27 cellular contexts compared by ENCODE assay signal in genomic region chr11:113675565-113675964, GRCh38. TPM values are rescaled to one million over a fixed set of nuclear protein-coding genes. Genes with fewer than 3 reads are reported as not detected.
DNase-seq lines count a peak whose midpoint lies in the region; ATAC-seq, FAIRE-seq and TF ChIP-seq lines count a peak whose summit lies in the region.
"Had no signal": no experiment of that assay in that cellular context is flagged by ENCODE, and none has a peak within 500 bp of the region (broad histone marks: within the 10 kb centered on the region; RNA-seq: fewer than 3 reads in every experiment).

No MANE protein-coding gene starts in this region.

- ATAC-seq in activated CD8-positive, alpha-beta memory T cell treated with anti-CD3 and anti-CD28 coated beads, Interleukin-2, amount 10 ng/mL, durations not matched to agents 7 days and 5 days = no peak
- peak; percentile 23 for ATAC-seq in GM12878
- ATAC-seq in thoracic aorta (ENCODE audit: insufficient number of reproducible peaks, low FRiP score, low read depth) = peak; percentile 58
- ATAC-seq: activated CD8-positive, alpha-beta T cell treated with anti-CD3 and anti-CD28 coated beads, Interleukin-2, amount 10 ng/mL, durations not matched to agents 7 days and 5 days; left ventricle myocardium superior had no signal

- TF ChIP-seq EP300 in GM12878 (IDR thresholded peaks at IDR 0.05; ENCODE audit: borderline replicate concordance in 1 of 2, control insufficient read depth in 1 of 2, low read depth in 2 of 2, low read length in 2 of 2) = no peak

- 10% methylated on average over 5 of the region's 5 CpGs for WGBS in GM12878 (ENCODE audit: insufficient coverage, insufficient replicate concordance, low lambda C conversion rate, missing lambda C conversion rate)

- TF ChIP-seq CTCF in GM12878 (IDR thresholded peaks at IDR 0.05 in 2 of 3, conservative IDR thresholded peaks at IDR 0.05 in 1 of 3; ENCODE audit: control insufficient read depth in 2 of 3, extremely low read depth in 1 of 3, insufficient read depth in 1 of 3, low read depth in 3 of 3, low read length in 3 of 3) (no peak), thoracic aorta (IDR thresholded peaks at IDR 0.05) (no peak), uterus (IDR thresholded peaks at IDR 0.05) (no peak)

- H3K79me2 ChIP-seq in GM12878 (ENCODE audit: control insufficient read depth, insufficient read depth, low read length) = no peaks in the 10 kb centered on the region

- in situ Hi-C loops in GM12878 (cut with MboI) = no loop called here

- H3K27me3 ChIP-seq in GM12878 (replicated peaks in 1 of 2; ENCODE audit: control insufficient read depth in 2 of 2, insufficient read depth in 2 of 2, low read length in 1 of 2) (no peaks in the 10 kb centered on the region), thoracic aorta (replicated peaks; ENCODE audit: insufficient read depth) (no peaks in the 10 kb centered on the region), uterus (no peaks in the 10 kb centered on the region)
- H3K27me3 ChIP-seq: esophagus muscularis mucosa, vagina had no signal

- RAD21 ChIA-PET in GM12878 (lab: Charles Lee; ENCODE audit: unreplicated experiment) = no interaction called here

- H3K4me2 ChIP-seq in GM12878 (ENCODE audit: control insufficient read depth, insufficient read depth) = no peak overlapping the region

- CTCF ChIA-PET in activated CD8-positive, alpha-beta memory T cell treated with anti-CD3 and anti-CD28 coated beads, Interleukin-2, amount 10 ng/mL, durations not matched to agents 7 days and 5 days (lab: Charles Lee) = interaction anchor here (0.6 to 1.6 kb wide), 5 partner anchors 20 to 1395 kb away, joined by 3 to 5 read pairs (median 5); no protein-coding TSS in a partner anchor
- CTCF ChIA-PET in GM12878 (lab: Yijun Ruan, JAX) = no interaction called here

- H3K9me3 Mint-ChIP-seq in activated CD8-positive, alpha-beta memory T cell treated with anti-CD3 and anti-CD28 coated beads, Interleukin-2, amount 10 ng/mL, durations not matched to agents 7 days and 5 days (ENCODE audit: low read depth) = no peaks in the 10 kb centered on the region
- H3K9me3 Mint-ChIP-seq: activated naive CD4-positive, alpha-beta T cell treated with anti-CD3 and anti-CD28 coated beads for 36 hours; activated T-cell treated with anti-CD3 and anti-CD28 coated beads, Interleukin-2, amount 50 U/mL, for 4 hours; immature natural killer cell had no signal

- H3K9ac ChIP-seq in GM12878 (ENCODE audit: control insufficient read depth, insufficient read depth, low read length) = no peak overlapping the region

- TF ChIP-seq POLR2A in GM12878 (IDR thresholded peaks at IDR 0.05; ENCODE audit: low read depth, low read length) (no peak), uterus (IDR thresholded peaks at IDR 0.05) (no peak)

- TF ChIP-seq RAD21 in GM12878 (IDR thresholded peaks at IDR 0.05; ENCODE audit: insufficient read depth, low read depth, low read length) = no peak

- no peaks in the 10 kb centered on the region for H4K20me1 ChIP-seq in GM12878 (ENCODE audit: control insufficient read depth, insufficient read depth)

- peaks cover 39% of the 10 kb centered on the region for H3K4me1 Mint-ChIP-seq in activated CD8-positive, alpha-beta memory T cell treated with anti-CD3 and anti-CD28 coated beads, Interleukin-2, amount 10 ng/mL, durations not matched to agents 7 days and 5 days
- H3K4me1 Mint-ChIP-seq: B cell had no signal

- H2AFZ ChIP-seq in GM12878 (ENCODE audit: control insufficient read depth, low read depth, low read length) = no peak overlapping the region

- no peak overlapping the region for H3K4me3 ChIP-seq in GM12878
- peak overlapping the region; percentile 32 for H3K4me3 ChIP-seq in thoracic aorta
- H3K4me3 ChIP-seq in uterus = no peak overlapping the region
- H3K4me3 ChIP-seq: esophagus muscularis mucosa, heart right ventricle, vagina had no signal

- DNase-seq in activated CD8-positive, alpha-beta memory T cell treated with anti-CD3 and anti-CD28 coated beads, Interleukin-2, amount 10 ng/mL, durations not matched to agents 7 days and 5 days = no peak
- no peak for DNase-seq in activated CD8-positive, alpha-beta memory T cell treated with anti-CD3 and anti-CD28 coated beads, Interleukin-2, amount 50 U/mL, for 48 hours
- no peak for DNase-seq in GM12878 (ENCODE audit: low read depth, low spot score)
- peak; percentile 73 for DNase-seq in myocyte (ENCODE audit: low read depth)
- DNase-seq in thoracic aorta (ENCODE audit: low spot score) = no peak
- DNase-seq in GM03348 (ENCODE audit: low spot score) = no peak
- no peak for DNase-seq in NCI-H82 treated with DMSO at 0.1 percent for 48 hours (lab: John Stamatoyannopoulos, UW; ENCODE audit: unreplicated experiment)
- no peak for DNase-seq in uterus
- DNase-seq: 8988T; activated naive CD4-positive, alpha-beta T cell treated with anti-CD3 and anti-CD28 coated beads for 36 hours; activated T-cell treated with anti-CD3 and anti-CD28 coated beads, Interleukin-2, amount 50 U/mL, for 4 hours; amygdala; Caco-2; effector CD4-positive, alpha-beta T cell; heart right ventricle; KBM-7; left ventricle myocardium superior; NCI-H187; NCI-H446; nucleus accumbens; RPMI8226 had no signal

- no peak for FAIRE-seq in GM12878 (lab: Jason Lieb, UNC)

- H3K27me3 Mint-ChIP-seq in activated CD8-positive, alpha-beta memory T cell treated with anti-CD3 and anti-CD28 coated beads, Interleukin-2, amount 10 ng/mL, durations not matched to agents 7 days and 5 days = peaks cover 5% of the 10 kb centered on the region

- SMC1A ChIA-PET in GM12878 (lab: Charles Lee; ENCODE audit: uncharacterized antibody, unreplicated experiment) = no interaction called here

- H3K9me3 ChIP-seq in GM12878 (replicated peaks; ENCODE audit: control insufficient read depth, insufficient read depth, low read length) (no peaks in the 10 kb centered on the region), thoracic aorta (no peaks in the 10 kb centered on the region), uterus (no peaks in the 10 kb centered on the region)
- H3K9me3 ChIP-seq: Caco-2, esophagus muscularis mucosa, heart right ventricle, vagina had no signal

- intact Hi-C loops in GM12878 (cut with micrococcal nuclease; ENCODE audit: unreplicated experiment) (no loop called here), uterus (cut with DNase I; ENCODE audit: low total_unique reads) (no loop called here)

- POLR2A ChIA-PET in GM12878 (lab: Charles Lee) = no interaction called here

- no peaks in the 10 kb centered on the region for H3K36me3 ChIP-seq in GM12878 (ENCODE audit: control insufficient read depth in 2 of 2, insufficient read depth in 2 of 2, low read length in 1 of 2)
- H3K36me3 ChIP-seq in thoracic aorta = no peaks in the 10 kb centered on the region
- H3K36me3 ChIP-seq in uterus = no peaks in the 10 kb centered on the region
- H3K36me3 ChIP-seq: esophagus muscularis mucosa, heart right ventricle, vagina had no signal

- peak overlapping the region; percentile 64 for H3K27ac Mint-ChIP-seq in activated CD8-positive, alpha-beta memory T cell treated with anti-CD3 and anti-CD28 coated beads, Interleukin-2, amount 10 ng/mL, durations not matched to agents 7 days and 5 days
- H3K27ac Mint-ChIP-seq: activated CD8-positive, alpha-beta T cell treated with anti-CD3 and anti-CD28 coated beads, Interleukin-2, amount 10 ng/mL, durations not matched to agents 7 days and 5 days; activated naive CD4-positive, alpha-beta T cell treated with anti-CD3 and anti-CD28 coated beads for 36 hours; B cell had no signal

- H3K4me1 ChIP-seq in GM12878 (ENCODE audit: control insufficient read depth, insufficient read depth, low read length) = no peaks in the 10 kb centered on the region
- peaks cover 20 to 40% of the 10 kb centered on the region in 2 donors for H3K4me1 ChIP-seq in thoracic aorta (ENCODE audit: control insufficient read depth in 1 of 2, low read depth in 2 of 2)
- peaks cover 0 to 6% of the 10 kb centered on the region in 2 donors for H3K4me1 ChIP-seq in uterus
- H3K4me1 ChIP-seq: esophagus muscularis mucosa had no signal

- H3K27ac ChIP-seq in GM12878 (ENCODE audit: control insufficient read depth, insufficient read depth) (no peak overlapping the region), thoracic aorta (peak overlapping the region; percentile 36 to 44), uterus (no peak overlapping the region)
- H3K27ac ChIP-seq: esophagus muscularis mucosa, heart right ventricle, vagina had no signal

- peaks cover 2% of the 10 kb centered on the region for H3K36me3 Mint-ChIP-seq in activated CD8-positive, alpha-beta memory T cell treated with anti-CD3 and anti-CD28 coated beads, Interleukin-2, amount 10 ng/mL, durations not matched to agents 7 days and 5 days
- H3K36me3 Mint-ChIP-seq: immature natural killer cell had no signal

- no peak overlapping the region for H3K4me3 Mint-ChIP-seq in activated CD8-positive, alpha-beta memory T cell treated with anti-CD3 and anti-CD28 coated beads, Interleukin-2, amount 10 ng/mL, durations not matched to agents 7 days and 5 days
- H3K4me3 Mint-ChIP-seq: activated CD8-positive, alpha-beta T cell treated with anti-CD3 and anti-CD28 coated beads, Interleukin-2, amount 10 ng/mL, durations not matched to agents 7 days and 5 days; activated naive CD4-positive, alpha-beta T cell treated with anti-CD3 and anti-CD28 coated beads for 36 hours; activated T-cell treated with anti-CD3 and anti-CD28 coated beads, Interleukin-2, amount 50 U/mL, for 4 hours; B cell; immature natural killer cell had no signal

- BruUV-seq in GM12878 (replicated peaks; lab: Mats Ljungman, UMichigan) = no TSS peak

RNA-seq across cellular contexts. Expression of gene TMPRSS5, which starts 30.5 kb away (rescaled TPM):
- under 1 TPM; 0.61 to 0.91 TPM for total RNA-seq in activated CD8-positive, alpha-beta memory T cell treated with anti-CD3 and anti-CD28 coated beads, Interleukin-2, amount 10 ng/mL, durations not matched to agents 7 days and 5 days
- 0.50 and 0.54 TPM in 2 replicates for total RNA-seq in GM12878 (2013; cell fraction: nucleolus; rRNA removed)
- 0.27 and 0.85 TPM in 2 replicates for total RNA-seq in GM12878 (2014; rRNA removed)
- total RNA-seq in GM12878 (2014; rRNA removed; fragmentation: Illumina TruSeq; extraction: Trizol) = 0.14 and 0.36 TPM in 2 replicates
- 0.33 and 0.37 TPM in 2 replicates for total RNA-seq in GM12878 (2021)
- polyA plus RNA-seq in GM12878 (2011; ENCODE audit: low read depth) = 0.24 TPM
- polyA plus RNA-seq in GM12878 (2011; rRNA removed) = 0.09 and 0.18 TPM in 2 replicates
- polyA plus RNA-seq in GM12878 (2011; cell fraction: cytosol; rRNA removed) = 0.28 and 0.33 TPM in 2 replicates
- polyA plus RNA-seq in GM12878 (2011; cell fraction: nucleus; rRNA removed) = 2.1 and 3.0 TPM in 2 replicates
- 0.22 and 0.27 TPM in 2 replicates for polyA plus RNA-seq in GM12878 (2012)
- 0.34 TPM in 1 of 2 replicates, not detected in the other for polyA plus RNA-seq in GM12878 (2014; fragmentation: Illumina TruSeq; extraction: Trizol)
- polyA plus RNA-seq in GM12878 (2014; fragmentation: Nextera tagmentation; extraction: Ambion mirVana) = under 1 TPM in 1 of 2 experiments, not detected in 1; 0.05 TPM
- polyA plus RNA-seq in GM12878 (2014; rRNA removed) = 0.41 and 0.83 TPM in 2 replicates
- polyA plus RNA-seq in GM12878 (2016; fragmentation: Nextera tagmentation; extraction: Ambion mirVana) = under 1 TPM in 1 of 2 experiments, not detected in 1; 0.27 TPM
- 0.31 TPM in 1 of 2 replicates, not detected in the other for polyA minus RNA-seq in GM12878 (2011; rRNA and poly(A)+ RNA removed)
- not detected in 2 replicates for polyA minus RNA-seq in GM12878 (2011; cell fraction: cytosol; rRNA and poly(A)+ RNA removed)
- 0.60 and 1.1 TPM in 2 replicates for polyA minus RNA-seq in GM12878 (2011; cell fraction: nucleus; rRNA and poly(A)+ RNA removed)
- total RNA-seq in myocyte = 0.48 and 0.99 TPM in 2 replicates
- polyA plus RNA-seq in myocyte (2012) = 2.4 TPM
- total RNA-seq in thoracic aorta = 1 to 10 TPM in 1 of 2 donors, not detected in 1; 2.0 TPM
- total RNA-seq in uterus = 1 to 10 TPM in 2 of 4 donors, under 1 TPM in 1, not detected in 1; 0.29 to 2.1 (median 1.9) TPM
- total RNA-seq: renal cortical epithelial cell, vagina had no signal
- polyA plus RNA-seq: immature natural killer cell had no signal

Comparison
In these comparisons a context has a peak if more than half of its experiments do, and no peak if none do; other contexts are left out.
1. H3K27ac ChIP-seq: peak in thoracic aorta (2 of 2); none in GM12878 (single experiment) and uterus (0 of 2).